Comparison of ENCODE assay signal across 8 cellular contexts in genomic region chr12:122123051-122123760, GRCh38. TPM values are rescaled to one million over a fixed set of nuclear protein-coding genes. Genes with fewer than 3 reads are reported as not detected.
A peak's percentile ranks its signal among the peaks of the same experiment; 100 is the strongest.
DNase-seq lines count a peak whose midpoint lies in the region; ATAC-seq and TF ChIP-seq lines count a peak whose summit lies in the region.

No MANE protein-coding gene starts in this region.

- no peaks in the 10 kb centered on the region for H3K9me3 Mint-ChIP-seq in activated naive CD4-positive, alpha-beta T cell treated with anti-CD3 and anti-CD28 coated beads, Interleukin-2, amount 10 ng/mL, durations not matched to agents 7 days and 5 days

- peak; percentile 77 for TF ChIP-seq CTCF in upper lobe of right lung (IDR thresholded peaks at IDR 0.05)

- H3K4me1 ChIP-seq in Karpas-422 (ENCODE audit: low read length), result peaks cover 23% of the 10 kb centered on the region
- H3K4me1 ChIP-seq in upper lobe of right lung, result peaks cover 30% of the 10 kb centered on the region

- H3K4me1 Mint-ChIP-seq in activated naive CD4-positive, alpha-beta T cell treated with anti-CD3 and anti-CD28 coated beads, Interleukin-2, amount 10 ng/mL, durations not matched to agents 7 days and 5 days, result peaks cover 32% of the 10 kb centered on the region

- no peaks in the 10 kb centered on the region for H3K9me3 ChIP-seq in Karpas-422 (ENCODE audit: low read length)
- no peaks in the 10 kb centered on the region for H3K9me3 ChIP-seq in SK-N-MC (ENCODE audit: low read depth, low read length)
- H3K9me3 ChIP-seq in upper lobe of right lung, result no peaks in the 10 kb centered on the region

- CTCF ChIA-PET in activated naive CD4-positive, alpha-beta T cell treated with anti-CD3 and anti-CD28 coated beads, Interleukin-2, amount 10 ng/mL, durations not matched to agents 7 days and 5 days (lab: Charles Lee), result interaction anchor here (0.6 to 6.1 kb wide), 26 partner anchors 8 to 329 kb away, joined by 3 to 103 read pairs (median 6); partner anchors contain the start of gene MLXIP

- no peaks in the 10 kb centered on the region for H3K27me3 ChIP-seq in Karpas-422 (ENCODE audit: low read length)
- H3K27me3 ChIP-seq in upper lobe of right lung, result no peaks in the 10 kb centered on the region

- peak overlapping the region; percentile 61 for H3K27ac Mint-ChIP-seq in activated naive CD4-positive, alpha-beta T cell treated with anti-CD3 and anti-CD28 coated beads, Interleukin-2, amount 10 ng/mL, durations not matched to agents 7 days and 5 days

- peak; percentile 21 for DNase-seq in DMS153 (lab: John Stamatoyannopoulos, UW)
- peak; percentile 90 for DNase-seq in Karpas-422
- no peak for DNase-seq in SK-N-MC (ENCODE audit: low read depth, low spot score)
- peak; percentile 81 for DNase-seq in activated naive CD4-positive, alpha-beta T cell treated with anti-CD3 and anti-CD28 coated beads, Interleukin-2, amount 10 ng/mL, durations not matched to agents 7 days and 5 days
- peak; percentile 42 to 92 (median 77) for DNase-seq in head of caudate nucleus
- peak in 8 of 10 donors; percentile 57 to 91 (median 77) for DNase-seq in posterior cingulate gyrus
- no peak for DNase-seq in upper lobe of right lung

- no peak overlapping the region for H3K4me3 ChIP-seq in Karpas-422 (ENCODE audit: low read length)
- peak overlapping the region; percentile 15; the same call in 1 of the 2 replicates for H3K4me3 ChIP-seq in SK-N-MC
- H3K4me3 ChIP-seq in upper lobe of right lung, result no peak overlapping the region

- 0 out of 2 replicates have a peak, but pooled peaks cover 4% of the 10 kb centered on the region for H4K20me1 ChIP-seq in Karpas-422 (ENCODE audit: insufficient read depth, low read depth, low read length)

- peak overlapping the region; percentile 15; the same call in 1 of the 2 replicates for H3K9ac ChIP-seq in Karpas-422 (ENCODE audit: low read length)
- H3K9ac ChIP-seq in SK-N-MC (ENCODE audit: insufficient read length), result no peak overlapping the region

- peak overlapping the region; percentile 50 for H3K4me2 ChIP-seq in Karpas-422 (ENCODE audit: low read depth, low read length, poor library complexity, severe bottlenecking)

- H3K27ac ChIP-seq in Karpas-422 (ENCODE audit: low read length) (peak overlapping the region; percentile 25), SK-N-MC (no peak overlapping the region), upper lobe of right lung (no peak overlapping the region)

- no peaks in the 10 kb centered on the region for H3K27me3 Mint-ChIP-seq in activated naive CD4-positive, alpha-beta T cell treated with anti-CD3 and anti-CD28 coated beads, Interleukin-2, amount 10 ng/mL, durations not matched to agents 7 days and 5 days

- H3K79me2 ChIP-seq in Karpas-422 (ENCODE audit: low read length), result peaks cover 62% of the 10 kb centered on the region

- no peaks in the 10 kb centered on the region for H3K9me2 ChIP-seq in Karpas-422 (replicated peaks; ENCODE audit: insufficient read depth, low read length)

- no peaks in the 10 kb centered on the region for H3K36me3 ChIP-seq in Karpas-422 (ENCODE audit: insufficient read depth, low read length)
- H3K36me3 ChIP-seq in SK-N-MC (ENCODE audit: insufficient read depth, low read length), result no peaks in the 10 kb centered on the region
- H3K36me3 ChIP-seq in upper lobe of right lung, result peaks cover 11% of the 10 kb centered on the region

- no peak overlapping the region for H2AFZ ChIP-seq in Karpas-422 (ENCODE audit: low read length)

- H3K4me3 Mint-ChIP-seq in activated naive CD4-positive, alpha-beta T cell treated with anti-CD3 and anti-CD28 coated beads, Interleukin-2, amount 10 ng/mL, durations not matched to agents 7 days and 5 days, result no peak overlapping the region

- ATAC-seq in upper lobe of right lung (peak; percentile 77), HG03095 (IDR thresholded peaks at IDR 0.05; ENCODE audit: unreplicated experiment) (no peak)

- intact Hi-C loops in head of caudate nucleus (cut with DNase I), result loop anchor here (2.0 kb wide), 1 partner anchor 68 kb away; no protein-coding TSS in a partner anchor
- intact Hi-C loops in posterior cingulate gyrus (cut with DNase I), result loop anchor here (1.0 to 5.0 kb wide), 2 partner anchors 69 to 206 kb away; partner anchors contain the start of gene CFAP251
- intact Hi-C loops in upper lobe of right lung (cut with DNase I), result loop anchor here (2.0 kb wide), 1 partner anchor 68 kb away; no protein-coding TSS in a partner anchor

- peaks cover 5% of the 10 kb centered on the region for H3K36me3 Mint-ChIP-seq in activated naive CD4-positive, alpha-beta T cell treated with anti-CD3 and anti-CD28 coated beads, Interleukin-2, amount 10 ng/mL, durations not matched to agents 7 days and 5 days

RNA-seq across cellular contexts. Expression of gene MLXIP, which starts 44.6 kb away (rescaled TPM):
- 13.8 and 14.8 TPM in 2 replicates for total RNA-seq in Karpas-422 (2014; rRNA removed; shearing (Covaris generic); ENCODE audit: low replicate concordance)
- 57.4 TPM for total RNA-seq in upper lobe of right lung

RNA-seq across cellular contexts. Expression of gene IL31, which starts 50.8 kb away (rescaled TPM):
- total RNA-seq in Karpas-422 (2014; rRNA removed; shearing (Covaris generic); ENCODE audit: low replicate concordance), result not detected in 2 replicates
- not detected for total RNA-seq in upper lobe of right lung

RNA-seq across cellular contexts. Expression of gene LRRC43, which starts 59.7 kb away (rescaled TPM):
- not detected in 2 replicates for total RNA-seq in Karpas-422 (2014; rRNA removed; shearing (Covaris generic); ENCODE audit: low replicate concordance)
- total RNA-seq in upper lobe of right lung, result not detected

Comparison
In these comparisons a context has a peak if more than half of its experiments do, and no peak if none do; other contexts are left out.
1. DNase-seq: peak in DMS153 (single experiment), Karpas-422 (single experiment), activated naive CD4-positive, alpha-beta T cell treated with anti-CD3 and anti-CD28 coated beads, Interleukin-2, amount 10 ng/mL, durations not matched to agents 7 days and 5 days (single experiment), head of caudate nucleus (42 of 42) and posterior cingulate gyrus (8 of 10); none in SK-N-MC (single experiment) and upper lobe of right lung (single experiment).